ENCODE assay signal across 21 cellular contexts in genomic region chr15:76572983-76573314, GRCh38.
"Had no signal": no experiment of that assay in that cellular context is flagged by ENCODE, and none has a peak within 500 bp of the region (broad histone marks: within the 10 kb centered on the region; RNA-seq: fewer than 3 reads in every experiment).

No MANE protein-coding gene starts in this region.

- DNase-seq: KBM-7, NCI-H1092 treated with DMSO at 0.1 percent for 48 hours, NCI-H1436, NCI-H187, NCI-H2029, NCI-H2081 treated with DMSO at 0.1 percent for 48 hours, NCI-H2171, NCI-H226, NCI-H446, NCI-H510A, NCI-H524 treated with DMSO at 0.1 percent for 48 hours, NCI-H69, NCI-H774, OCI-M1, PC-9, Peyer's patch, SHP77 treated with DMSO at 0.1 percent for 48 hours, SJCRH30 had no signal

- ATAC-seq: Right ventricle myocardium inferior, SK-N-SH treated with all-trans-retinoic acid at 6 μM for 48 hours had no signal

- H3K4me3 Mint-ChIP-seq: IgD-negative memory B cell had no signal

- H3K27ac Mint-ChIP-seq: IgD-negative memory B cell had no signal

- H3K36me3 ChIP-seq: Peyer's patch, SJCRH30 had no signal

- H3K27me3 Mint-ChIP-seq: IgD-negative memory B cell had no signal

- H3K4me3 ChIP-seq: PC-9, Peyer's patch, SJCRH30 had no signal

- H2AFZ ChIP-seq: PC-9 had no signal

- H3K4me2 ChIP-seq: PC-9 had no signal

- H3K4me1 ChIP-seq: SJCRH30 had no signal

- H3K27ac ChIP-seq: PC-9, Peyer's patch, SJCRH30 had no signal

- H3K9me3 ChIP-seq: Peyer's patch, SJCRH30 had no signal

- H3K27me3 ChIP-seq: Peyer's patch, SJCRH30 had no signal
